Comparison of ENCODE assay signal across 8 cellular contexts in the genomic region with DNA sequence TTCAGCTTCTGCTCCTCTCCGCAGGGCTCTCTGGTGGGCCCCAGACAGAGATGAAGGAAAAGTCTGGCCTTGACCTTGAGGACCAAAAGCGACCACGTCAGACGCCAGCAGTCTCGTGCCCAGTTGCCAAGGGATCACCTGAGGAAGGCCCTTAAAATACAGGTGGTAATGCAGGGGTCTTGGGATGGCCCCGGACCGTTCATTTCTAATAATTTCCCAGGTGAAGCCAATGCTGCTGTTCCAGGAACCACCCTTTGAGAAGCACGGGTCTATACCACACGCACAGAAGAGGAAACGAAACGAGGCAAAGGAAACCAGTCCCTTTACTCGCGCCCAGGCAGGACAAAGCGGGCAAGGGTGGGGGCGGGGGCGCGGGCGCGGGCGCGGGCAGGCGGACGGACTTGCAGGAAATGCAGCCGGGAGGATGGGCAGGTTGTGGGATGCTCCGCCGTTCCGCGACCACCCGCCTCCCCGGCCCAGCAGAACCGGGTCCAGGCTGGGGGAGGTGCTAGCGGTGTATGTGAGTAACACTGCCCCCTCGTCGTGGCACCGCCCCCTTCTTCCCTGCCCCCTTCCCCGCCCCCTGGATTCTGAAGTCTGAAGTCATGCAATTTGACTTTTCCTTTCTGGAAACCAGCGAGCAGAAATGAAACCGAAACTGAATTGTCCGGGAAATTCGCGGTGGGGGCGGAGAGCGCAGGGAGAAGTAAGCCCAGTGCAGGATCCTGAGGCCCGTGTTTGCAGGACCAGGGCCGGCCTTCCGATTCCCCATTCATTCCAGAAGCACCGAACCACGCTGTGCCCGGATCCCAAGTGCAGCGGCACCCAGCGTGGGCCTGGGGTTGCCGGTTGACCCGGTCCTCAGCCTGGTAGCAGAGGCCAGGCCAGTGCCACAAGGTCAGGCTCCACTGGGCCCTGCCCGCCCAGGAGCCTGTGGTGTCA. TPM values are rescaled to one million over a fixed set of nuclear protein-coding genes. Genes with fewer than 3 reads are reported as not detected.
A peak's percentile ranks its signal among the peaks of the same experiment; 100 is the strongest.
DNase-seq lines count a peak whose midpoint lies in the region; ATAC-seq, FAIRE-seq and TF ChIP-seq lines count a peak whose summit lies in the region.

No MANE protein-coding gene starts in this region.

- peak overlapping the region; percentile 72 for H3K27ac Mint-ChIP-seq in activated T-cell treated with anti-CD3 and anti-CD28 coated beads, Interleukin-2, amount 50 U/mL, for 24 hours

- no peak for TF ChIP-seq POLR2A in A549 (IDR thresholded peaks at IDR 0.05; ENCODE audit: low read length)

- peak overlapping the region; percentile 70 for H3K4me3 Mint-ChIP-seq in activated T-cell treated with anti-CD3 and anti-CD28 coated beads, Interleukin-2, amount 50 U/mL, for 24 hours

- peak; percentile 84 to 90 for ATAC-seq in A549
- ATAC-seq in GM18858 (IDR thresholded peaks at IDR 0.05; ENCODE audit: unreplicated experiment): peak; percentile 85
- ATAC-seq in HG03342 (IDR thresholded peaks at IDR 0.05; ENCODE audit: unreplicated experiment): peak; percentile 71
- peak; percentile 91 for ATAC-seq in mucosa of descending colon

- 31% methylated on average over 18 of the region's 54 CpGs for WGBS in A549 (ENCODE audit: missing lambda C conversion rate)
- 4% methylated on average over 52 to 54 of the region's 54 CpGs for WGBS in esophagus, 2 donors

- intact Hi-C loops in mucosa of descending colon (cut with DNase I, micrococcal nuclease): no loop called here

- H3K4me3 ChIP-seq in A549 (peak overlapping the region; percentile 45), NT2/D1 (ENCODE audit: insufficient read length, low read depth) (peak overlapping the region; percentile 52), esophagus (ENCODE audit: low read depth in 1 of 2, low read length in 2 of 2) (peak overlapping the region; percentile 64 to 67), mucosa of descending colon (peak overlapping the region; percentile 19)

- peak; percentile 31 to 49 for DNase-seq in A549 (ENCODE audit: low read depth in 1 of 2, low spot score in 1 of 2)
- no peak for DNase-seq in NT2/D1 (ENCODE audit: low read depth, low spot score)
- DNase-seq in activated T-cell treated with anti-CD3 and anti-CD28 coated beads, Interleukin-2, amount 50 U/mL, for 24 hours: peak; percentile 64
- peak; percentile 84 to 91 (median 88) for DNase-seq in mucosa of descending colon
- peak; percentile 58 to 61 for DNase-seq in stimulated activated CD8-positive, alpha-beta memory T cell treated with anti-CD3 and anti-CD28 coated beads, Interleukin-7, amount 100 ng/mL, for 4 hours (ENCODE audit: low read depth in 2 of 2)

- H3K36me3 Mint-ChIP-seq in activated T-cell treated with anti-CD3 and anti-CD28 coated beads, Interleukin-2, amount 50 U/mL, for 24 hours (ENCODE audit: low read depth): no peaks in the 10 kb centered on the region

- H3K36me3 ChIP-seq in NT2/D1 (ENCODE audit: insufficient read depth, insufficient read length, low read length) (no peaks in the 10 kb centered on the region), esophagus (ENCODE audit: control insufficient read depth in 2 of 2, insufficient read depth in 2 of 2, low read length in 1 of 2) (no peaks in the 10 kb centered on the region), mucosa of descending colon (ENCODE audit: low read depth) (no peaks in the 10 kb centered on the region)

- peak overlapping the region; percentile 70 to 81 for H3K27ac ChIP-seq in A549
- peak overlapping the region; percentile 90 to 93 for H3K27ac ChIP-seq in esophagus (ENCODE audit: low read depth in 2 of 2, low read length in 1 of 2)

- H3K9me3 Mint-ChIP-seq in activated T-cell treated with anti-CD3 and anti-CD28 coated beads, Interleukin-2, amount 50 U/mL, for 24 hours: no peaks in the 10 kb centered on the region

- no peak for FAIRE-seq in A549 (lab: Jason Lieb, UNC)

- H3K9ac ChIP-seq in NT2/D1 (ENCODE audit: insufficient read length, low read depth): peak overlapping the region; percentile 88

- POLR2A ChIA-PET in A549 (lab: Yijun Ruan, JAX): no interaction called here

- no peaks in the 10 kb centered on the region for H3K27me3 Mint-ChIP-seq in activated T-cell treated with anti-CD3 and anti-CD28 coated beads, Interleukin-2, amount 50 U/mL, for 24 hours

- CTCF ChIA-PET in A549 (lab: Yijun Ruan, JAX): no interaction called here

- TF ChIP-seq EP300 in A549 (IDR thresholded peaks at IDR 0.05): no peak

- TF ChIP-seq RAD21 in A549 (conservative IDR thresholded peaks at IDR 0.05 in 1 of 2, IDR thresholded peaks at IDR 0.05 in 1 of 2): no peak

- no peak for TF ChIP-seq CTCF in A549 (IDR thresholded peaks at IDR 0.05)
- TF ChIP-seq CTCF in mucosa of descending colon (IDR thresholded peaks at IDR 0.05): no peak

- peaks cover 44% of the 10 kb centered on the region for H3K27me3 ChIP-seq in NT2/D1 (ENCODE audit: insufficient read depth, insufficient read length)
- no peaks in the 10 kb centered on the region for H3K27me3 ChIP-seq in esophagus (ENCODE audit: control insufficient read depth in 1 of 2, insufficient read depth in 2 of 2, low read length in 2 of 2)

- no peaks in the 10 kb centered on the region for H3K9me3 ChIP-seq in A549
- no peaks in the 10 kb centered on the region for H3K9me3 ChIP-seq in NT2/D1 (ENCODE audit: insufficient read depth, low read length)
- no peaks in the 10 kb centered on the region for H3K9me3 ChIP-seq in esophagus (ENCODE audit: control insufficient read depth in 2 of 2, insufficient read depth in 1 of 2, low read depth in 1 of 2, low read length in 1 of 2)
- no peaks in the 10 kb centered on the region for H3K9me3 ChIP-seq in mucosa of descending colon

- H3K4me1 ChIP-seq in A549 (no peaks in the 10 kb centered on the region), NT2/D1 (ENCODE audit: insufficient read depth, insufficient read length) (peaks cover 3% of the 10 kb centered on the region), esophagus (ENCODE audit: control insufficient read depth in 2 of 2, insufficient read depth in 2 of 2, low read length in 1 of 2) (peaks cover 2 to 7% of the 10 kb centered on the region in 2 donors), mucosa of descending colon (ENCODE audit: low read depth) (no peaks in the 10 kb centered on the region)

- peak overlapping the region; percentile 83 for H3K4me2 ChIP-seq in A549

- H3K4me1 Mint-ChIP-seq in activated T-cell treated with anti-CD3 and anti-CD28 coated beads, Interleukin-2, amount 50 U/mL, for 24 hours (ENCODE audit: low read depth): peaks cover 39% of the 10 kb centered on the region

TF ChIP-seq in A549, 52 proteins besides CTCF, POLR2A, EP300 and RAD21 (continues in another document):
- TF ChIP-seq, protein P1, sequence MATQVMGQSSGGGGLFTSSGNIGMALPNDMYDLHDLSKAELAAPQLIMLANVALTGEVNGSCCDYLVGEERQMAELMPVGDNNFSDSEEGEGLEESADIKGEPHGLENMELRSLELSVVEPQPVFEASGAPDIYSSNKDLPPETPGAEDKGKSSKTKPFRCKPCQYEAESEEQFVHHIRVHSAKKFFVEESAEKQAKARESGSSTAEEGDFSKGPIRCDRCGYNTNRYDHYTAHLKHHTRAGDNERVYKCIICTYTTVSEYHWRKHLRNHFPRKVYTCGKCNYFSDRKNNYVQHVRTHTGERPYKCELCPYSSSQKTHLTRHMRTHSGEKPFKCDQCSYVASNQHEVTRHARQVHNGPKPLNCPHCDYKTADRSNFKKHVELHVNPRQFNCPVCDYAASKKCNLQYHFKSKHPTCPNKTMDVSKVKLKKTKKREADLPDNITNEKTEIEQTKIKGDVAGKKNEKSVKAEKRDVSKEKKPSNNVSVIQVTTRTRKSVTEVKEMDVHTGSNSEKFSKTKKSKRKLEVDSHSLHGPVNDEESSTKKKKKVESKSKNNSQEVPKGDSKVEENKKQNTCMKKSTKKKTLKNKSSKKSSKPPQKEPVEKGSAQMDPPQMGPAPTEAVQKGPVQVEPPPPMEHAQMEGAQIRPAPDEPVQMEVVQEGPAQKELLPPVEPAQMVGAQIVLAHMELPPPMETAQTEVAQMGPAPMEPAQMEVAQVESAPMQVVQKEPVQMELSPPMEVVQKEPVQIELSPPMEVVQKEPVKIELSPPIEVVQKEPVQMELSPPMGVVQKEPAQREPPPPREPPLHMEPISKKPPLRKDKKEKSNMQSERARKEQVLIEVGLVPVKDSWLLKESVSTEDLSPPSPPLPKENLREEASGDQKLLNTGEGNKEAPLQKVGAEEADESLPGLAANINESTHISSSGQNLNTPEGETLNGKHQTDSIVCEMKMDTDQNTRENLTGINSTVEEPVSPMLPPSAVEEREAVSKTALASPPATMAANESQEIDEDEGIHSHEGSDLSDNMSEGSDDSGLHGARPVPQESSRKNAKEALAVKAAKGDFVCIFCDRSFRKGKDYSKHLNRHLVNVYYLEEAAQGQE (IDR thresholded peaks at IDR 0.05): no peak
- TF ChIP-seq TFCP2L1 (CRISPR knock-in tag; IDR thresholded peaks at IDR 0.05) (no peak), ZSCAN20 (CRISPR knock-in tag; IDR thresholded peaks at IDR 0.05) (no peak), CHD2 (IDR thresholded peaks at IDR 0.05; ENCODE audit: low read length, partially characterized antibody) (no peak), SMC3 (IDR thresholded peaks at IDR 0.05) (no peak), NFE2L2 (conservative IDR thresholded peaks at IDR 0.05; ENCODE audit: low read length) (no peak)
- TF ChIP-seq, protein P2, sequence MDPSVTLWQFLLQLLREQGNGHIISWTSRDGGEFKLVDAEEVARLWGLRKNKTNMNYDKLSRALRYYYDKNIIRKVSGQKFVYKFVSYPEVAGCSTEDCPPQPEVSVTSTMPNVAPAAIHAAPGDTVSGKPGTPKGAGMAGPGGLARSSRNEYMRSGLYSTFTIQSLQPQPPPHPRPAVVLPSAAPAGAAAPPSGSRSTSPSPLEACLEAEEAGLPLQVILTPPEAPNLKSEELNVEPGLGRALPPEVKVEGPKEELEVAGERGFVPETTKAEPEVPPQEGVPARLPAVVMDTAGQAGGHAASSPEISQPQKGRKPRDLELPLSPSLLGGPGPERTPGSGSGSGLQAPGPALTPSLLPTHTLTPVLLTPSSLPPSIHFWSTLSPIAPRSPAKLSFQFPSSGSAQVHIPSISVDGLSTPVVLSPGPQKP (IDR thresholded peaks at IDR 0.05; ENCODE audit: low read depth, low read length): no peak

RNA-seq across cellular contexts. Expression of a gene that starts 5.8 kb away (rescaled TPM):
- 0.78 and 0.96 TPM in 2 replicates for polyA plus RNA-seq in A549 (2011; rRNA removed)
- 0.17 and 0.30 TPM in 2 replicates for polyA plus RNA-seq in A549 (2012; cell fraction: cytosol; rRNA removed)
- polyA plus RNA-seq in A549 (2012; cell fraction: nucleus; rRNA removed): 0.65 and 1.4 TPM in 2 replicates
- polyA plus RNA-seq in A549 (2017; fragmentation: RNase III; extraction: RNeasy Plus Mini Kit Qiagen cat#74134 plus additional on column Dnase treatment): 0.58 to 0.78 TPM (median 0.67 TPM) in 3 replicates
- 1.4 and 2.3 TPM in 2 replicates for polyA minus RNA-seq in A549 (2011; rRNA and poly(A)+ RNA removed)
- 10 to 100 TPM; 17.3 to 25.4 TPM for polyA plus RNA-seq in esophagus
- total RNA-seq in mucosa of descending colon: 10 to 100 TPM; 30.7 to 78.5 (median 31.2) TPM

RNA-seq across cellular contexts. Expression of a gene that starts 58.4 kb away (rescaled TPM):
- polyA plus RNA-seq in A549 (2011; rRNA removed) (0.13 TPM in 1 of 2 replicates, not detected in the other), A549 (2017; fragmentation: RNase III; extraction: RNeasy Plus Mini Kit Qiagen cat#74134 plus additional on column Dnase treatment) (0.05 TPM in 1 of 3 replicates, not detected in the others), esophagus (1 to 10 TPM; 4.2 to 5.7 TPM)
- not detected in 2 replicates for polyA plus RNA-seq in A549 (2012; cell fraction: cytosol; rRNA removed)
- not detected in 2 replicates for polyA plus RNA-seq in A549 (2012; cell fraction: nucleus; rRNA removed)
- not detected in 2 replicates for polyA minus RNA-seq in A549 (2011; rRNA and poly(A)+ RNA removed)
- total RNA-seq in mucosa of descending colon: 1 to 10 TPM; 2.5 to 9.2 (median 6.3) TPM

Comparison
In these comparisons a context has a peak if more than half of its experiments do, and no peak if none do; other contexts are left out.
1. RNA of a gene that starts 5.8 kb away (polyA plus RNA-seq): 17.3 to 25.4 TPM in esophagus; 0.17 to 1.4 TPM in A549; every median in the first group is over 4 times any median in the second.
2. RNA of a gene that starts 58.4 kb away (polyA plus RNA-seq): 4.2 to 5.7 TPM in esophagus; 0.05 to 0.13 TPM in A549; every median in the first group is over 4 times any median in the second.
3. Peak in every context shown above with its lines, with median percentiles within 50 percentile points of each other: ATAC-seq and H3K4me3 ChIP-seq.